9 cellular contexts compared by ENCODE assay signal in genomic region chr3:16148783-16149182, GRCh38. TPM values are rescaled to one million over a fixed set of nuclear protein-coding genes. Genes with fewer than 3 reads are reported as not detected.
DNase-seq lines count a peak whose midpoint lies in the region; ATAC-seq lines count a peak whose summit lies in the region.
"Had no signal": no experiment of that assay in that cellular context is flagged by ENCODE, and none has a peak within 500 bp of the region (broad histone marks: within the 10 kb centered on the region; RNA-seq: fewer than 3 reads in every experiment).

No MANE protein-coding gene starts in this region.

- DNase-seq in EL = peak; percentile 53
- peak; percentile 65 for DNase-seq in RPMI8226
- peak; percentile 38 for DNase-seq in glomerular visceral epithelial cell (ENCODE audit: extremely low spot score)
- DNase-seq in sciatic nerve (ENCODE audit: low spot score) = peak; percentile 82
- DNase-seq in NCI-H1417 treated with DMSO at 0.1 percent for 48 hours (lab: John Stamatoyannopoulos, UW) = no peak
- no peak for DNase-seq in activated T-cell treated with anti-CD3 and anti-CD28 coated beads for 4 hours
- no peak for DNase-seq in AML-193 (lab: John Stamatoyannopoulos, UW)
- DNase-seq: activated T-cell treated with anti-CD3 and anti-CD28 coated beads, Interleukin-2, amount 50 U/mL, for 4 hours had no signal

- intact Hi-C loops in sciatic nerve (cut with DNase I) = no loop called here

- ATAC-seq in sciatic nerve (peak; percentile 91), HG03175 (IDR thresholded peaks at IDR 0.05; ENCODE audit: unreplicated experiment) (no peak)
- ATAC-seq: activated T-cell treated with anti-CD3 and anti-CD28 coated beads, Interleukin-2, amount 50 U/mL, for 4 hours had no signal

RNA-seq across cellular contexts. Expression of gene GALNT15, which starts 25.7 kb away (rescaled TPM):
- 54.4 TPM for total RNA-seq in sciatic nerve
- total RNA-seq: activated T-cell treated with anti-CD3 and anti-CD28 coated beads, Interleukin-2, amount 50 U/mL, for 4 hours had no signal

Comparison
In these comparisons a context has a peak if more than half of its experiments do, and no peak if none do; other contexts are left out.
1. DNase-seq: peak in EL (single experiment), RPMI8226 (single experiment), glomerular visceral epithelial cell (single experiment) and sciatic nerve (single experiment); none in NCI-H1417 treated with DMSO at 0.1 percent for 48 hours (single experiment), activated T-cell treated with anti-CD3 and anti-CD28 coated beads for 4 hours (single experiment) and AML-193 (0 of 2).